1 cellular context compared by ENCODE assay signal in genomic region chr20:41034239-41034638, GRCh38.
TF ChIP-seq lines count a peak whose summit lies in the region.

No MANE protein-coding gene starts in this region.

TF ChIP-seq in HepG2, 621 proteins besides CTCF, POLR2A, EP300 and RAD21 (continued from another document):
- TF ChIP-seq ARID4A (CRISPR knock-in tag; IDR thresholded peaks at IDR 0.05; ENCODE audit: borderline replicate concordance) (no peak), ARNT (IDR thresholded peaks at IDR 0.05) (no peak), RBFOX2 (IDR thresholded peaks at IDR 0.05; ENCODE audit: low read depth, low read length) (peak; percentile 13; the same call in 1 of the 2 replicates)
